8 cellular contexts compared by ENCODE assay signal in the genomic region with DNA sequence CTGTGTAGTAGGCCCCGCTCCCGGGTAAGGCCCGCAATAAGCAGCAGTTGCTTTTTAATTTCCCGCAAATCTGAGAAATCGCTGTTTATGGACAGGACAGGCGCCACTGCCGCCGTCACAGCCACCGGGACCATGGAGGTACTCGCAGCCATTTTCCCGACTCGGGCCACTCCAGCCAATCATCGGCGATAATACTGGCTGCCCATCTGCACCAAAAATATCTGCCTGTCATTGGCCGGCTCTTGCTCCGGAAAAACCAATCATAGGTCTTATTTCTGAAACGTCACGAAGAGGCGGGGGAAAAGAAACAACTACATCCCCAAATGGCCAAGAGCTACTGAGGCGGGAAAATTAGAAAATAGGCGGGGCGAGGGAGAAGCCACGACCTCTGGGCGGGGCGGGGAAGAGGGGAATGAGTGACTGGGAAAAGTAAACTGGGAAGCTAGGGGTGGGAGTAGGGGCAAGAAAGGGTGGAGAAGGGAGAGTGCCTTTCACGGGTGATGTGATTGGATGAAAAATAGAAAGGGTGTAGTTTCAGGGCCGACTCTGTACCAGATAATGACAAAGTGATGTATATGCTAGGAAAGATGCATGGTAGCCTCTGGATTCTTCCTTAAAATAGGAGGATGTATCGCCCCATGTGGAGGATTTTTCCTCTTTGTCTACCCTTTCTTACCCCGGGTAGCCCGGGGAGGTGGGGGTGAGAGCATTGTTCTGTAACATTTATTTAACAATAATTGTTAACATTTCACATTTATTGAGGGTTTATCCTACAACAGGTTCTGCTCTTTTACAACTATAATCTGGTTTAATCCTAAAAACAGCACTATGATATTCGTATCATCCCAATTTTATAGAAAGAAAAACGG. TPM values are rescaled to one million over a fixed set of nuclear protein-coding genes. Genes with fewer than 3 reads are reported as not detected.
DNase-seq lines count a peak whose midpoint lies in the region; ATAC-seq lines count a peak whose summit lies in the region.

A gene with protein sequence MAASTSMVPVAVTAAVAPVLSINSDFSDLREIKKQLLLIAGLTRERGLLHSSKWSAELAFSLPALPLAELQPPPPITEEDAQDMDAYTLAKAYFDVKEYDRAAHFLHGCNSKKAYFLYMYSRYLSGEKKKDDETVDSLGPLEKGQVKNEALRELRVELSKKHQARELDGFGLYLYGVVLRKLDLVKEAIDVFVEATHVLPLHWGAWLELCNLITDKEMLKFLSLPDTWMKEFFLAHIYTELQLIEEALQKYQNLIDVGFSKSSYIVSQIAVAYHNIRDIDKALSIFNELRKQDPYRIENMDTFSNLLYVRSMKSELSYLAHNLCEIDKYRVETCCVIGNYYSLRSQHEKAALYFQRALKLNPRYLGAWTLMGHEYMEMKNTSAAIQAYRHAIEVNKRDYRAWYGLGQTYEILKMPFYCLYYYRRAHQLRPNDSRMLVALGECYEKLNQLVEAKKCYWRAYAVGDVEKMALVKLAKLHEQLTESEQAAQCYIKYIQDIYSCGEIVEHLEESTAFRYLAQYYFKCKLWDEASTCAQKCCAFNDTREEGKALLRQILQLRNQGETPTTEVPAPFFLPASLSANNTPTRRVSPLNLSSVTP (minus strand): TSS at position 163 of the 869 bp plus-strand sequence. CDS start 11 bp downstream, at position 152.

- peak within 1 kb of the TSS; percentile 100 for H3K4me3 Mint-ChIP-seq in activated CD4-positive, alpha-beta T cell treated with anti-CD3 and anti-CD28 coated beads, Interleukin-2, amount 10 ng/mL, durations not matched to agents 7 days and 5 days

- peak within 1 kb of the TSS; percentile 98 for H3K27ac Mint-ChIP-seq in activated CD4-positive, alpha-beta T cell treated with anti-CD3 and anti-CD28 coated beads, Interleukin-2, amount 10 ng/mL, durations not matched to agents 7 days and 5 days

- peak within 1 kb of the TSS; percentile 94 for H3K9ac ChIP-seq in BLaER1

- H3K36me3 ChIP-seq in BLaER1, result peaks cover 33% of the 10 kb centered on the region

- ATAC-seq in GM19328 (IDR thresholded peaks at IDR 0.05; ENCODE audit: unreplicated experiment), result peak; percentile 99
- ATAC-seq in HG03520 (IDR thresholded peaks at IDR 0.05; ENCODE audit: unreplicated experiment), result peak; percentile 98
- ATAC-seq in left colon, result peak; percentile 99

- CTCF ChIA-PET in activated CD4-positive, alpha-beta T cell treated with anti-CD3 and anti-CD28 coated beads, Interleukin-2, amount 10 ng/mL, durations not matched to agents 7 days and 5 days (lab: Charles Lee), result interaction anchor here (0.8 to 2.2 kb wide), 6 partner anchors 9 to 139 kb away, joined by 3 to 15 read pairs (median 4); a partner anchor contains a TSS

- POLR2A ChIA-PET in activated CD4-positive, alpha-beta T cell treated with anti-CD3 and anti-CD28 coated beads, Interleukin-2, amount 10 ng/mL, durations not matched to agents 7 days and 5 days (lab: Charles Lee), result interaction anchor here (0.7 kb wide), 1 partner anchor 139 kb away, joined by 3 read pairs; a partner anchor contains a TSS

- no peaks in the 10 kb centered on the region for H3K9me3 Mint-ChIP-seq in activated CD4-positive, alpha-beta T cell treated with anti-CD3 and anti-CD28 coated beads, Interleukin-2, amount 10 ng/mL, durations not matched to agents 7 days and 5 days

- H3K4me1 Mint-ChIP-seq in activated CD4-positive, alpha-beta T cell treated with anti-CD3 and anti-CD28 coated beads, Interleukin-2, amount 10 ng/mL, durations not matched to agents 7 days and 5 days, result peaks cover 26% of the 10 kb centered on the region

- peak within 1 kb of the TSS; percentile 88 for H3K4me2 ChIP-seq in BLaER1

- no peaks in the 10 kb centered on the region for H3K27me3 ChIP-seq in BLaER1

- H3K27ac ChIP-seq in BLaER1, result peak within 1 kb of the TSS; percentile 82

- peak; percentile 100 for DNase-seq in NCI-H69 (lab: John Stamatoyannopoulos, UW)
- peak; percentile 97 for DNase-seq in activated CD4-positive, alpha-beta T cell treated with anti-CD3 and anti-CD28 coated beads, Interleukin-2, amount 10 ng/mL, durations not matched to agents 7 days and 5 days
- DNase-seq in cortex of kidney (lab: John Stamatoyannopoulos, UW), result peak; percentile 10
- peak; percentile 90 to 93 for DNase-seq in left colon
- peak; percentile 92 for DNase-seq in stimulated activated CD4-positive, alpha-beta T cell treated with anti-CD3 and anti-CD28 coated beads, Interleukin-1b, Interleukin-23, amount 100 ng/mL, for 48 hours

- no peaks in the 10 kb centered on the region for H3K9me3 ChIP-seq in BLaER1

- peaks cover 4% of the 10 kb centered on the region for H3K36me3 Mint-ChIP-seq in activated CD4-positive, alpha-beta T cell treated with anti-CD3 and anti-CD28 coated beads, Interleukin-2, amount 10 ng/mL, durations not matched to agents 7 days and 5 days (ENCODE audit: low read depth)

- H3K27me3 Mint-ChIP-seq in activated CD4-positive, alpha-beta T cell treated with anti-CD3 and anti-CD28 coated beads, Interleukin-2, amount 10 ng/mL, durations not matched to agents 7 days and 5 days, result no peaks in the 10 kb centered on the region

- intact Hi-C loops in left colon (cut with DNase I, micrococcal nuclease), result loop anchor here in 1 of 2 donors (5.0 kb wide), 1 partner anchor 36 kb away; a partner anchor contains a TSS

- H3K4me1 ChIP-seq in BLaER1, result peaks cover 26% of the 10 kb centered on the region

- H3K4me3 ChIP-seq in BLaER1, result peak within 1 kb of the TSS; percentile 97

- H4K20me1 ChIP-seq in BLaER1, result no peaks in the 10 kb centered on the region

RNA-seq across cellular contexts. Expression of the gene that starts here (rescaled TPM):
- 10 to 100 TPM; 32.2 to 34.6 TPM for total RNA-seq in activated CD4-positive, alpha-beta T cell treated with anti-CD3 and anti-CD28 coated beads, Interleukin-2, amount 10 ng/mL, durations not matched to agents 7 days and 5 days
- total RNA-seq in left colon, result 10 to 100 TPM; 13.9 to 14.9 TPM

Comparison
In these comparisons a context has a peak if more than half of its experiments do, and no peak if none do; other contexts are left out.
1. Peak in every context shown above with its lines: DNase-seq, ATAC-seq, H3K4me3 ChIP-seq and H3K27ac ChIP-seq.
2. DNase-seq: peak in every context shown above with its lines; median percentile 100 in NCI-H69; 97 in activated CD4-positive, alpha-beta T cell treated with anti-CD3 and anti-CD28 coated beads, Interleukin-2, amount 10 ng/mL, durations not matched to agents 7 days and 5 days; 92 in stimulated activated CD4-positive, alpha-beta T cell treated with anti-CD3 and anti-CD28 coated beads, Interleukin-1b, Interleukin-23, amount 100 ng/mL, for 48 hours; 92 in left colon; 10 in cortex of kidney.